In genomic region chr12:9647825-9648700, GRCh38 we compare ENCODE assay signal across 8 cellular contexts. TPM values are rescaled to one million over a fixed set of nuclear protein-coding genes. Genes with fewer than 3 reads are reported as not detected.
DNase-seq lines count a peak whose midpoint lies in the region; ATAC-seq, FAIRE-seq and TF ChIP-seq lines count a peak whose summit lies in the region.

No MANE protein-coding gene starts in this region.

- H3K27me3 ChIP-seq in PC-9 (ENCODE audit: insufficient read depth, low read depth) = no peaks in the 10 kb centered on the region
- no peaks in the 10 kb centered on the region for H3K27me3 ChIP-seq in naive thymus-derived CD4-positive, alpha-beta T cell (ENCODE audit: control insufficient read depth in 2 of 2, insufficient read depth in 2 of 2, low read length in 2 of 2)

- peak overlapping the region; percentile 88 for H3K27ac ChIP-seq in PC-9
- H3K27ac ChIP-seq in naive thymus-derived CD4-positive, alpha-beta T cell (ENCODE audit: low read depth, low read length) = peak overlapping the region; percentile 92

- H3K9me3 ChIP-seq in PC-9 (ENCODE audit: insufficient read depth, low read depth) = peaks cover 10% of the 10 kb centered on the region; the same call in 1 of the 2 replicates
- peaks cover 0 to 4% (median 0%) of the 10 kb centered on the region in 3 experiments for H3K9me3 ChIP-seq in naive thymus-derived CD4-positive, alpha-beta T cell (ENCODE audit: control insufficient read depth in 2 of 3, low read length in 3 of 3)

- no peaks in the 10 kb centered on the region for H4K20me1 ChIP-seq in PC-9 (ENCODE audit: insufficient read depth)

- peaks cover 10% of the 10 kb centered on the region; the same call in 1 of the 2 replicates for H3K36me3 ChIP-seq in PC-9 (ENCODE audit: low read depth)
- H3K36me3 ChIP-seq in naive thymus-derived CD4-positive, alpha-beta T cell (ENCODE audit: control insufficient read depth in 2 of 3, insufficient read depth in 3 of 3, low read length in 3 of 3) = peaks cover 0 to 6% (median 0%) of the 10 kb centered on the region in 3 experiments

- no peaks in the 10 kb centered on the region for H3K9me2 ChIP-seq in PC-9 (ENCODE audit: insufficient read depth)

- H3K4me2 ChIP-seq in PC-9 = peak overlapping the region; percentile 96

- FAIRE-seq in HTR-8/SVneo (lab: Jason Lieb, UNC) = no peak

- H3K36me3 Mint-ChIP-seq in naive thymus-derived CD4-positive, alpha-beta T cell = peaks cover 17 to 46% (median 29%) of the 10 kb centered on the region in 5 donors
- H3K36me3 Mint-ChIP-seq in stimulated activated naive B cell treated with anti-CD40 and anti-IgM and Interleukin-4, amounts not matched to agents 10 μg/mL and 1 μg/mL and 100 μg/mL, for 72 hours = peaks cover 17 to 34% of the 10 kb centered on the region in 2 donors

- intact Hi-C loops in PC-9 (cut with micrococcal nuclease; ENCODE audit: unreplicated experiment) = loop anchor here (1.0 to 5.0 kb wide), 6 partner anchors 14 to 100 kb away; no protein-coding TSS in a partner anchor
- intact Hi-C loops in naive thymus-derived CD4-positive, alpha-beta T cell (cut with micrococcal nuclease) = loop anchor here (1.0 to 10.0 kb wide), 11 partner anchors 14 to 564 kb away; partner anchors contain the start of genes CLEC2B (in 1 of the 2) and GABARAPL1 (in 1 of the 2)

- CTCF ChIA-PET in PC-9 (lab: Charles Lee) = interaction anchor here (0.5 to 1.7 kb wide), 4 partner anchors 10 to 555 kb away, joined by 4 to 7 read pairs (median 4); no protein-coding TSS in a partner anchor
- CTCF ChIA-PET in naive thymus-derived CD4-positive, alpha-beta T cell (lab: Charles Lee) = interaction anchor here (0.6 to 2.6 kb wide), 19 partner anchors 9 to 318 kb away, joined by 3 to 36 read pairs (median 4); partner anchors contain the start of gene CLEC2D

- H3K27ac Mint-ChIP-seq in naive thymus-derived CD4-positive, alpha-beta T cell = peak overlapping the region; percentile 92 to 100 (median 98)
- peak overlapping the region; percentile 97 for H3K27ac Mint-ChIP-seq in stimulated activated naive B cell treated with anti-CD40 and anti-IgM and Interleukin-4, amounts not matched to agents 10 μg/mL and 1 μg/mL and 100 μg/mL, for 72 hours

- POLR2A ChIA-PET in PC-9 (lab: Charles Lee; ENCODE audit: unreplicated experiment) = interaction anchor here (0.6 to 1.4 kb wide), 8 partner anchors 14 to 1075 kb away, joined by 3 to 12 read pairs (median 8); partner anchors contain the start of genes OLR1 and YBX3
- POLR2A ChIA-PET in naive thymus-derived CD4-positive, alpha-beta T cell (lab: Charles Lee) = interaction anchor here (0.6 to 25.5 kb wide), 28 partner anchors 8 to 1004 kb away, joined by 3 to 784 read pairs (median 6); partner anchors contain the start of genes CD69, CLEC2B, CLEC2D and KLRB1

- H3K27me3 Mint-ChIP-seq in naive thymus-derived CD4-positive, alpha-beta T cell = peaks cover 0 to 5% (median 0%) of the 10 kb centered on the region in 5 donors
- no peaks in the 10 kb centered on the region for H3K27me3 Mint-ChIP-seq in stimulated activated naive B cell treated with anti-CD40 and anti-IgM and Interleukin-4, amounts not matched to agents 10 μg/mL and 1 μg/mL and 100 μg/mL, for 72 hours

- H3K4me1 ChIP-seq in PC-9 (replicated peaks; ENCODE audit: insufficient read depth) = peaks cover 40% of the 10 kb centered on the region
- H3K4me1 ChIP-seq in naive thymus-derived CD4-positive, alpha-beta T cell (ENCODE audit: control insufficient read depth in 2 of 2, insufficient read depth in 2 of 2, low read length in 2 of 2) = peaks cover 29 to 42% of the 10 kb centered on the region in 2 donors

- BruUV-seq in PC-9 (replicated peaks; lab: Mats Ljungman, UMichigan) = no TSS peak

- H3K4me3 Mint-ChIP-seq in naive thymus-derived CD4-positive, alpha-beta T cell = peak overlapping the region; percentile 93 to 100 (median 98)
- peak overlapping the region; percentile 90 to 92 for H3K4me3 Mint-ChIP-seq in stimulated activated naive B cell treated with anti-CD40 and anti-IgM and Interleukin-4, amounts not matched to agents 10 μg/mL and 1 μg/mL and 100 μg/mL, for 72 hours

- peak overlapping the region; percentile 81 for H3K4me3 ChIP-seq in PC-9
- peak overlapping the region; percentile 67 for H3K4me3 ChIP-seq in naive thymus-derived CD4-positive, alpha-beta T cell (ENCODE audit: low read length)

- H3F3A ChIP-seq in PC-9 (ENCODE audit: insufficient read depth, low read depth) = peaks cover 57% of the 10 kb centered on the region

- peaks cover 43% of the 10 kb centered on the region for H3K79me2 ChIP-seq in PC-9 (ENCODE audit: low read depth)

- peak overlapping the region; percentile 85 for H2AFZ ChIP-seq in PC-9

- H3K9me3 Mint-ChIP-seq in naive thymus-derived CD4-positive, alpha-beta T cell = peaks cover 3 to 46% (median 11%) of the 10 kb centered on the region in 11 donors
- H3K9me3 Mint-ChIP-seq in stimulated activated naive B cell treated with anti-CD40 and anti-IgM and Interleukin-4, amounts not matched to agents 10 μg/mL and 1 μg/mL and 100 μg/mL, for 72 hours = peaks cover 7 to 10% of the 10 kb centered on the region in 2 donors

- 0 out of 2 replicates have a peak, but pooled peaks have one; percentile 10 for TF ChIP-seq CTCF in PC-9 (conservative IDR thresholded peaks at IDR 0.05)

- peaks cover 32 to 65% (median 60%) of the 10 kb centered on the region in 7 donors for H3K4me1 Mint-ChIP-seq in naive thymus-derived CD4-positive, alpha-beta T cell
- peaks cover 30 to 55% of the 10 kb centered on the region in 2 donors for H3K4me1 Mint-ChIP-seq in stimulated activated naive B cell treated with anti-CD40 and anti-IgM and Interleukin-4, amounts not matched to agents 10 μg/mL and 1 μg/mL and 100 μg/mL, for 72 hours

- DNase-seq in DMS 273 (lab: John Stamatoyannopoulos, UW; ENCODE audit: unreplicated experiment) (peak; percentile 89), HTR-8/SVneo (ENCODE audit: insufficient read length, low spot score) (peak; percentile 73), PC-9 (peak; percentile 85 to 97), fibroblast of gingiva (ENCODE audit: low read depth) (peak; percentile 72)
- peak; percentile 95 to 96 for DNase-seq in activated T-cell treated with anti-CD3 and anti-CD28 coated beads, Interleukin-2, amount 50 U/mL, for 48 hours
- DNase-seq in naive thymus-derived CD4-positive, alpha-beta T cell = peak; percentile 77 to 97 (median 92)
- peak; percentile 95 for DNase-seq in stimulated activated naive B cell treated with anti-CD40 and anti-IgM and Interleukin-4, amounts not matched to agents 10 μg/mL and 1 μg/mL and 100 μg/mL, for 72 hours

- ATAC-seq in GM21390 (IDR thresholded peaks at IDR 0.05; ENCODE audit: unreplicated experiment) = peak; percentile 70
- ATAC-seq in naive thymus-derived CD4-positive, alpha-beta T cell = peak; percentile 81
- peak; percentile 69 to 77 for ATAC-seq in stimulated activated naive B cell treated with anti-CD40 and anti-IgM and Interleukin-4, amounts not matched to agents 10 μg/mL and 1 μg/mL and 100 μg/mL, for 72 hours (replicated peaks)

RNA-seq across cellular contexts. Expression of gene CLEC2D, which starts 21.4 kb away (rescaled TPM):
- total RNA-seq in PC-9 (2021) = 32.6 and 37.8 TPM in 2 replicates
- total RNA-seq in naive thymus-derived CD4-positive, alpha-beta T cell = 100 to 1,000 TPM; 182 to 378 (median 327) TPM
- polyA plus RNA-seq in naive thymus-derived CD4-positive, alpha-beta T cell = 100 to 1,000 TPM; 319 to 323 TPM

RNA-seq across cellular contexts. Expression of gene KLRB1, which starts 40.3 kb away (rescaled TPM):
- total RNA-seq in PC-9 (2021) = not detected in 2 replicates
- 10 to 100 TPM in 1 of 5 experiments, 1 to 10 TPM in 4; 1.1 to 33.7 (median 2.7) TPM for total RNA-seq in naive thymus-derived CD4-positive, alpha-beta T cell
- polyA plus RNA-seq in naive thymus-derived CD4-positive, alpha-beta T cell = 1 to 10 TPM in 1 of 2 donors, under 1 TPM in 1; 0.43 to 1.9 TPM

Comparison
In these comparisons a context has a peak if more than half of its experiments do, and no peak if none do; other contexts are left out.
1. Peak in every context shown above with its lines: DNase-seq, ATAC-seq, H3K4me3 ChIP-seq and H3K27ac ChIP-seq.